In genomic region chr12:68481181-68481941, GRCh38 we compare ENCODE assay signal across 9 cellular contexts.
DNase-seq lines count a peak whose midpoint lies in the region; ATAC-seq, FAIRE-seq and TF ChIP-seq lines count a peak whose summit lies in the region.
"Had no signal": no experiment of that assay in that cellular context is flagged by ENCODE, and none has a peak within 500 bp of the region (broad histone marks: within the 10 kb centered on the region; RNA-seq: fewer than 3 reads in every experiment).

No MANE protein-coding gene starts in this region.

- DNase-seq in central memory CD8-positive, alpha-beta T cell (ENCODE audit: low spot score in 2 of 2) = no peak
- DNase-seq in ACHN (no peak), left ventricle myocardium superior (no peak), H54 (ENCODE audit: insufficient read length, low spot score) (no peak)
- DNase-seq: NCI-H2029 had no signal

- in situ Hi-C loops in ACHN (cut with HindIII; ENCODE audit: low pct_ligation_motif_present, low pct_unique_long_range_greater_than_20kb, low sequenced_read_pairs) = no loop called here

- no peaks in the 10 kb centered on the region for H4K20me1 ChIP-seq in DOHH2 (ENCODE audit: control insufficient read depth, insufficient read depth, low read depth, low read length)

- H3K4me3 Mint-ChIP-seq in central memory CD8-positive, alpha-beta T cell = peak overlapping the region; percentile 17

- peaks cover 35% of the 10 kb centered on the region for H3K4me1 Mint-ChIP-seq in central memory CD8-positive, alpha-beta T cell

- H3F3A ChIP-seq in DOHH2 (ENCODE audit: control insufficient read depth, insufficient read depth) = no peaks in the 10 kb centered on the region

- peak; percentile 69 for ATAC-seq in GM19395 (IDR thresholded peaks at IDR 0.05; ENCODE audit: unreplicated experiment)
- ATAC-seq in HG03354 (IDR thresholded peaks at IDR 0.05; ENCODE audit: poor library complexity, severe bottlenecking, unreplicated experiment) = peak; percentile 61
- ATAC-seq in central memory CD8-positive, alpha-beta T cell (replicated peaks; ENCODE audit: extremely low read depth, poor library complexity, severe bottlenecking) = peak; percentile 25
- ATAC-seq in HG03139 (IDR thresholded peaks at IDR 0.05; ENCODE audit: unreplicated experiment) = no peak
- ATAC-seq in left ventricle myocardium superior = no peak

- H3K4me3 ChIP-seq in DOHH2 (ENCODE audit: low read length) = peak overlapping the region; percentile 31

- no peak for TF ChIP-seq CTCF in DOHH2 (IDR thresholded peaks at IDR 0.05; ENCODE audit: low read depth, low read length, poor library complexity, severe bottlenecking)

- H3K79me2 ChIP-seq in DOHH2 (ENCODE audit: control insufficient read depth, low read length) = no peaks in the 10 kb centered on the region

- intact Hi-C loops in left ventricle myocardium superior (cut with micrococcal nuclease) = no loop called here

- H3K4me2 ChIP-seq in DOHH2 (ENCODE audit: low read length) = peak overlapping the region; percentile 46

- FAIRE-seq in H54 (lab: Jason Lieb, UNC) = no peak

- H3K9me3 Mint-ChIP-seq in central memory CD8-positive, alpha-beta T cell = no peaks in the 10 kb centered on the region

- peak overlapping the region; percentile 85 for H3K27ac Mint-ChIP-seq in central memory CD8-positive, alpha-beta T cell (ENCODE audit: low read depth)

- no peaks in the 10 kb centered on the region for H3K27me3 Mint-ChIP-seq in central memory CD8-positive, alpha-beta T cell

- H3K27me3 ChIP-seq in DOHH2 (ENCODE audit: control insufficient read depth, low read length) = peaks cover 13% of the 10 kb centered on the region

- H3K36me3 Mint-ChIP-seq in central memory CD8-positive, alpha-beta T cell (ENCODE audit: insufficient read depth) = no peaks in the 10 kb centered on the region

- H3K9me2 ChIP-seq in DOHH2 (replicated peaks; ENCODE audit: control insufficient read depth, low read length) = no peaks in the 10 kb centered on the region

- no peak overlapping the region for H3K27ac ChIP-seq in DOHH2 (ENCODE audit: low read depth, low read length)

- H3K36me3 ChIP-seq in DOHH2 (ENCODE audit: control insufficient read depth, low read length) = no peaks in the 10 kb centered on the region

- TF ChIP-seq POLR2A in H54 (IDR thresholded peaks at IDR 0.05; ENCODE audit: low read depth, low read length) = no peak

- peaks cover 8% of the 10 kb centered on the region for H3K9me3 ChIP-seq in DOHH2 (ENCODE audit: control insufficient read depth, insufficient read depth, low read length)

- peaks cover 20% of the 10 kb centered on the region for H3K4me1 ChIP-seq in DOHH2 (ENCODE audit: control insufficient read depth, low read length)

Comparison
In these comparisons a context has a peak if more than half of its experiments do, and no peak if none do; other contexts are left out.
1. ATAC-seq: peak in GM19395 (single experiment), HG03354 (single experiment) and central memory CD8-positive, alpha-beta T cell (single experiment); none in HG03139 (single experiment) and left ventricle myocardium superior (single experiment).